In the genomic region with DNA sequence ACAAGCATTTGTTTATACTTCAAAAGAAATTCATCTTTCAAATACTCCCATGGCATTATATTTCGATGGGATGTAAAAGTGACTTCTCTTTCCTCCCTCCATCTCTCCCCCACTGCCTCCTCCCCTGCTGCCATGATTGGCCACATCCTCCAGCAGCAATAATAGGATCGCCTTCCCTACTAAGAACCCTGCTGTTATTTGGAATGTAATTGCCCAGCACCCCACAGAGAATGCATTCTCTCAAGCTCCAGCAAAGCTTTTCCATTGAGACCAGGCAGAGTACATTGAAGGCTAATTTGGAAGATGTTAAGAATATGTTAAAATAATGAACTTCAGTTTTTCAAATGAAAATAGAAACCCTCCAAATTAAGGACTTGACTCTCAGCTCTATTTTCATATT, we compare ENCODE assay signal across 1 cellular context.
A peak's percentile ranks its signal among the peaks of the same experiment; 100 is the strongest.
TF ChIP-seq lines count a peak whose summit lies in the region.

No MANE protein-coding gene starts in this region.

TF ChIP-seq in HEK293, 187 proteins besides CTCF, POLR2A, EP300 and RAD21 (continued from another document):
- 0 out of 2 replicates have a peak, but pooled peaks have one; percentile 26 for TF ChIP-seq PRDM10 (tag by site-specific recombination; IDR thresholded peaks at IDR 0.05)
- no peak for TF ChIP-seq ZNF658 (tag by site-specific recombination; IDR thresholded peaks at IDR 0.05)
- no peak for TF ChIP-seq ZNF292 (tag by site-specific recombination; IDR thresholded peaks at IDR 0.05; ENCODE audit: borderline replicate concordance, low read depth)
- TF ChIP-seq ZIC2 (tag by site-specific recombination; IDR thresholded peaks at IDR 0.05): peak; percentile 92
- no peak for TF ChIP-seq ZNF426 (tag by site-specific recombination; IDR thresholded peaks at IDR 0.05)
- TF ChIP-seq ZBTB8A (tag by site-specific recombination; IDR thresholded peaks at IDR 0.05): no peak
- TF ChIP-seq ZFP41 (tag by site-specific recombination; IDR thresholded peaks at IDR 0.05; ENCODE audit: borderline replicate concordance): no peak
- TF ChIP-seq ZNF132 (tag by site-specific recombination; IDR thresholded peaks at IDR 0.05; ENCODE audit: borderline replicate concordance): no peak
- peak; percentile 53 for TF ChIP-seq GLIS1 (tag by site-specific recombination; IDR thresholded peaks at IDR 0.05)
- TF ChIP-seq ZNF174 (tag by site-specific recombination; IDR thresholded peaks at IDR 0.05): no peak
